In the genomic region with DNA sequence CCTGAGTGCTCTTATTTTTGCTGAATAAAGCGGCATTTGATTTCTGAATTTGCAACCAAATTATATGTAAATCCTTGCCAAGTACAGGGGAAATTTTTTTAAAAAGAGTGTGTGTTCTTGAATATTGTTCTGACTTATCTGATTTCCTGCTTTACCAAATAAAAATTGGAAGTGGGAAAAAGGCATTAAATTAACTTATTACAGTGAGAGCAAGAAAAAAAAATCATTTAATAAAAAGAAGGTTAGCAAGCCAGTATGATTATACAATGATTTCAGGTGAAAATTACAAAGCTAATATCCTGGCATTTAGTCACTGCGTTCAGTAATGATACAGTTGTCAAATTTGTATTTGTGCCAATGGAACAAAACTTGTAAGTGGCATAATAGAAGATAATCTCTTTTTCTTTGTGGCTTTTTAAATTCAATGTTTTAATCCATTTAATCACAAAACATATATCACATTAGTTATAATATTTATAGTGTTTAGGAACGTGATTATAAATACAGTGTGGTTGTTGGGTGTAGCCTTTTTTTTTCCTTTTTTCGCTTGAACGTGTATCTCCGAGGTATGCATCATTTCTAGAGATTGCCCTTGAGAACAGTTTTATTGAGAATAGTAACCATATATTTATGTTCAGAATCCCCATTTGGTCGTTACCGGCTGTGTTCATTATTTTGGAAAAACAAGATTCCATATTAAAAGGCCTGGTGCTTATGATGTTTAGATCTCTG, we compare ENCODE assay signal across 8 cellular contexts.
A peak's percentile ranks its signal among the peaks of the same experiment; 100 is the strongest.
DNase-seq lines count a peak whose midpoint lies in the region; TF ChIP-seq lines count a peak whose summit lies in the region.

No MANE protein-coding gene starts in this region.

- no peaks in the 10 kb centered on the region for H3K9me3 Mint-ChIP-seq in CD14-positive monocyte
- no peaks in the 10 kb centered on the region for H3K9me3 Mint-ChIP-seq in osteocyte (ENCODE audit: unreplicated experiment)

- H3K27ac ChIP-seq in colonic mucosa: peak overlapping the region; percentile 99

- H3K36me3 Mint-ChIP-seq in CD14-positive monocyte: peaks cover 8 to 12% of the 10 kb centered on the region in 2 donors
- peaks cover 5% of the 10 kb centered on the region for H3K36me3 Mint-ChIP-seq in osteocyte (ENCODE audit: unreplicated experiment)

- peak overlapping the region in 1 of 2 donors; percentile 89 for H3K4me3 Mint-ChIP-seq in CD14-positive monocyte
- H3K4me3 Mint-ChIP-seq in osteocyte (ENCODE audit: unreplicated experiment): peak overlapping the region; percentile 78

- peak overlapping the region; percentile 85 to 86 for H3K9ac ChIP-seq in colonic mucosa (ENCODE audit: low read depth in 2 of 2, low read length in 2 of 2)

- peak overlapping the region in 5 of 7 donors; percentile 31 to 97 (median 94) for H3K27ac Mint-ChIP-seq in CD14-positive monocyte
- H3K27ac Mint-ChIP-seq in osteocyte (ENCODE audit: unreplicated experiment): peak overlapping the region; percentile 97

- no peaks in the 10 kb centered on the region for H3K27me3 ChIP-seq in colonic mucosa

- H3K4me3 ChIP-seq in LNCaP clone FGC (ENCODE audit: low read depth, low read length) (peak overlapping the region; percentile 59), colonic mucosa (peak overlapping the region; percentile 83)

- H3K4me1 Mint-ChIP-seq in CD14-positive monocyte: peaks cover 59% of the 10 kb centered on the region
- peaks cover 29% of the 10 kb centered on the region for H3K4me1 Mint-ChIP-seq in osteocyte (ENCODE audit: unreplicated experiment)

- DNase-seq in CD14-positive monocyte (ENCODE audit: low spot score) (no peak), LNCaP clone FGC (ENCODE audit: low read depth) (no peak), colonic mucosa (no peak), osteocyte (ENCODE audit: extremely low spot score, unreplicated experiment) (no peak), iPS-NIHi11 (ENCODE audit: low spot score) (no peak), hepatic stellate cell (ENCODE audit: low spot score) (no peak), GM10266 (ENCODE audit: extremely low spot score) (no peak)
- no peak for DNase-seq in activated CD8-positive, alpha-beta memory T cell treated with anti-CD3 and anti-CD28 coated beads for 24 hours

- no peaks in the 10 kb centered on the region for H3K9me3 ChIP-seq in colonic mucosa

- intact Hi-C loops in CD14-positive monocyte (cut with micrococcal nuclease) (loop anchor here in 1 of 2 donors (2.0 kb wide), 2 partner anchors 16 to 32 kb away; no protein-coding TSS in a partner anchor), colonic mucosa (cut with DNase I) (no loop called here)

- TF ChIP-seq CTCF in CD14-positive monocyte (IDR thresholded peaks at IDR 0.05): no peak
- no peak for TF ChIP-seq CTCF in LNCaP clone FGC (IDR thresholded peaks at IDR 0.05; ENCODE audit: control insufficient read depth, extremely low read depth, insufficient read depth)
- TF ChIP-seq CTCF in colonic mucosa (IDR thresholded peaks at IDR 0.05): no peak
- no peak for TF ChIP-seq CTCF in osteocyte (IDR thresholded peaks at IDR 0.05)
- no peak for TF ChIP-seq CTCF in GM10266 (IDR thresholded peaks at IDR 0.05; ENCODE audit: control insufficient read depth, insufficient read depth, low read depth, missing control alignments)

- no peaks in the 10 kb centered on the region for H3K36me3 ChIP-seq in colonic mucosa

- peaks cover 14% of the 10 kb centered on the region for H3K4me1 ChIP-seq in colonic mucosa

- no peaks in the 10 kb centered on the region for H3K27me3 Mint-ChIP-seq in CD14-positive monocyte (ENCODE audit: low read depth in 3 of 3)
- no peaks in the 10 kb centered on the region for H3K27me3 Mint-ChIP-seq in osteocyte (ENCODE audit: unreplicated experiment)
